8 cellular contexts compared by ENCODE assay signal in the genomic region with DNA sequence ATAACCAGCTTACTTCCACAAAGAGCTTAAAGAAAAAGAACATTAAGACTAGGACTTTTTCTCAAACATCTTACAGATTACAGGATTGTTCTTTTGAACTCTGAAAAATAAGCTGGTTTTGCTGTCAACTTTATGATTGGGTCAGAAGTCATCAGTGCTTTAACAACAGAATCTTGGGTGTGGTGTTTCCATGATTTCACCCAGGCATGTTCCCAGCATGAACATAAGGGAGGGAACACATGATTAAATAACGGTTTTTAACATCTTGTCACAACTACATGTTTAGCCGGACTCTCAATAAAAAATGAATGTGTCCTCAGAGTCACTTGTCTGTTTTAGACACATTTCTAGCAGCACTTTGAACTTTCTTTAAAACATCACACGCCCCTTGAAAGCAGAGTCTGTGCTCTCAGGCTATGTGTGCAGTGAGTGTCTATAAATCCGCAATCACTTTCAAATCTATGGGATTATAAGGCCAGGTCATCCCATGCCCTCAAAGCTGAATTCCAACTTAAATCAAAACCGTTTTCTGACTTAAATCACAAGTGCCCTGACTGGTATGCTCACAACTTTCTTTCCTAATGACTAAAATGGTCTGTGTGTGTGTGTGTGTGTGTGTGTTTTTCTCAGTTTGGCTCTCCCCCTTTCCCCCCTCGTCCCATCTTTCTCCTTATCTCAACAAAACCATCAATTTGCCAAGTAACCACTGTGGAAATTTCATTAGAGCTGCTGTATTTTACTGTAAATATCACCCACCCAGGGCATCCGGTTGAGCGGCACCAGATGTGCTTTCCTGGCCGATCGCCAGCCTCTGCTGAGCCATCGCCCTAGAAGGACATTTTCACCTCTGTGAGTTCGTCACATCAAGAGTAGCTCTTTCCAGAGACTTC.
A peak's percentile ranks its signal among the peaks of the same experiment; 100 is the strongest.
DNase-seq lines count a peak whose midpoint lies in the region; ATAC-seq and TF ChIP-seq lines count a peak whose summit lies in the region.

No MANE protein-coding gene starts in this region.

- H3K27ac Mint-ChIP-seq in stimulated activated effector memory CD8-positive, alpha-beta T cell treated with anti-CD3 and anti-CD28 coated beads, Interleukin-12 subunit alpha, Interleukin-12 subunit beta, amount 100 ng/mL, for 72 hours: peak overlapping the region; percentile 63
- H3K27ac Mint-ChIP-seq in chondrocyte (ENCODE audit: unreplicated experiment): no peak overlapping the region

- DNase-seq in NCI-H2196 (lab: John Stamatoyannopoulos, UW; ENCODE audit: unreplicated experiment) (peak; percentile 16), NCI-H2196 treated with DMSO at 0.1 percent for 48 hours (lab: John Stamatoyannopoulos, UW; ENCODE audit: unreplicated experiment) (no peak), iris pigment epithelial cell (ENCODE audit: low read depth) (peak; percentile 14), chondrocyte (ENCODE audit: low spot score) (no peak)
- DNase-seq in activated effector memory CD4-positive, alpha-beta T cell treated with anti-CD3 and anti-CD28 coated beads, Interleukin-2, amount 50 U/mL, for 16 hours: peak; percentile 73
- peak; percentile 44 to 82 for DNase-seq in stimulated activated effector memory CD8-positive, alpha-beta T cell treated with anti-CD3 and anti-CD28 coated beads, Interleukin-12 subunit alpha, Interleukin-12 subunit beta, amount 100 ng/mL, for 72 hours (ENCODE audit: low spot score in 2 of 2)

- no peaks in the 10 kb centered on the region; the same call in 1 of the 2 replicates for H3K27me3 ChIP-seq in OCI-LY3 (ENCODE audit: low read depth, low read length)

- peaks cover 2% of the 10 kb centered on the region for H3K27me3 Mint-ChIP-seq in chondrocyte (ENCODE audit: low read depth)

- H3K4me2 ChIP-seq in OCI-LY3 (ENCODE audit: low read length): peak overlapping the region; percentile 75

- peak overlapping the region; percentile 55 for H3K27ac ChIP-seq in OCI-LY3 (ENCODE audit: low read length)

- H3K79me2 ChIP-seq in OCI-LY3 (ENCODE audit: low read length): no peaks in the 10 kb centered on the region

- peak; percentile 71 for ATAC-seq in HG03135 (IDR thresholded peaks at IDR 0.05; ENCODE audit: unreplicated experiment)
- peak; percentile 81 for ATAC-seq in stimulated activated effector memory CD8-positive, alpha-beta T cell treated with anti-CD3 and anti-CD28 coated beads, Interleukin-12 subunit alpha, Interleukin-12 subunit beta, amount 100 ng/mL, for 72 hours

- H2AFZ ChIP-seq in OCI-LY3 (ENCODE audit: low read depth, low read length): peak overlapping the region; percentile 79

- no peaks in the 10 kb centered on the region for H3K9me3 Mint-ChIP-seq in stimulated activated effector memory CD8-positive, alpha-beta T cell treated with anti-CD3 and anti-CD28 coated beads, Interleukin-12 subunit alpha, Interleukin-12 subunit beta, amount 100 ng/mL, for 72 hours
- H3K9me3 Mint-ChIP-seq in chondrocyte (ENCODE audit: low read depth): no peaks in the 10 kb centered on the region

- H3K9ac ChIP-seq in OCI-LY3 (ENCODE audit: low read length): peak overlapping the region; percentile 52

- TF ChIP-seq CTCF in OCI-LY3 (IDR thresholded peaks at IDR 0.05; ENCODE audit: low read depth, low read length) (no peak), chondrocyte (IDR thresholded peaks at IDR 0.05) (no peak)

- no peaks in the 10 kb centered on the region for H3K9me3 ChIP-seq in OCI-LY3 (ENCODE audit: insufficient read depth, low read length)

- peak overlapping the region; percentile 46 for H3K4me3 Mint-ChIP-seq in stimulated activated effector memory CD8-positive, alpha-beta T cell treated with anti-CD3 and anti-CD28 coated beads, Interleukin-12 subunit alpha, Interleukin-12 subunit beta, amount 100 ng/mL, for 72 hours
- H3K4me3 Mint-ChIP-seq in chondrocyte (ENCODE audit: unreplicated experiment): no peak overlapping the region

- H3K36me3 ChIP-seq in OCI-LY3 (replicated peaks; ENCODE audit: low read depth, low read length): no peaks in the 10 kb centered on the region

- peak overlapping the region; percentile 43 for H3K4me3 ChIP-seq in OCI-LY3 (ENCODE audit: low read length)

- H3K4me1 Mint-ChIP-seq in stimulated activated effector memory CD8-positive, alpha-beta T cell treated with anti-CD3 and anti-CD28 coated beads, Interleukin-12 subunit alpha, Interleukin-12 subunit beta, amount 100 ng/mL, for 72 hours: peaks cover 29% of the 10 kb centered on the region
- H3K4me1 Mint-ChIP-seq in chondrocyte (ENCODE audit: low read depth): peaks cover 10% of the 10 kb centered on the region

- H3K4me1 ChIP-seq in OCI-LY3 (ENCODE audit: low read length): peaks cover 51% of the 10 kb centered on the region

- H4K20me1 ChIP-seq in OCI-LY3 (ENCODE audit: insufficient read depth, low read length): no peaks in the 10 kb centered on the region

- peaks cover 7% of the 10 kb centered on the region for H3K36me3 Mint-ChIP-seq in stimulated activated effector memory CD8-positive, alpha-beta T cell treated with anti-CD3 and anti-CD28 coated beads, Interleukin-12 subunit alpha, Interleukin-12 subunit beta, amount 100 ng/mL, for 72 hours
- no peaks in the 10 kb centered on the region for H3K36me3 Mint-ChIP-seq in chondrocyte (ENCODE audit: low read depth)

Comparison
In these comparisons a context has a peak if more than half of its experiments do, and no peak if none do; other contexts are left out.
1. DNase-seq: peak in NCI-H2196 (single experiment), activated effector memory CD4-positive, alpha-beta T cell treated with anti-CD3 and anti-CD28 coated beads, Interleukin-2, amount 50 U/mL, for 16 hours (single experiment), iris pigment epithelial cell (single experiment) and stimulated activated effector memory CD8-positive, alpha-beta T cell treated with anti-CD3 and anti-CD28 coated beads, Interleukin-12 subunit alpha, Interleukin-12 subunit beta, amount 100 ng/mL, for 72 hours (2 of 2); none in NCI-H2196 treated with DMSO at 0.1 percent for 48 hours (single experiment) and chondrocyte (single experiment).